ENCODE assay signal across 18 cellular contexts in the genomic region with DNA sequence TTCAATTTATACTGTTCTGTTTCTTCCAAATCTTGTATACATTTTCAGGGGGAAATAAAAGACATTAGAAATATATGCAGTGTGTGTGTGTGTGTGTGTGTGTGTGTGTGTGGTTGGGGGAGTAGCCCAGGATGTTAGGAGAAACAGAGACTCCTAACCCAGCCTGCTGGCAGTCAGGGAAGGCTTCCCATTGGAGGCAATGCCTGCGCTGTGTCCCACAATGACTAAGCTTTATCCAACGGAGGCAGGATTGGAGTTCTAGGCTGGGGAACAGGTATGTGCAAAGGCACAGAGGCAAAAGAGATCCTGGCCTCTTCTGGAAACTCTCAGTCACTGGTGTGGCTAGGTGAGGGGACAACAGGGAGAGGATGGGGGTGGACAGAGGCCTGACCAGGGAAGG. TPM values are rescaled to one million over a fixed set of nuclear protein-coding genes. Genes with fewer than 3 reads are reported as not detected.
DNase-seq lines count a peak whose midpoint lies in the region; ATAC-seq and TF ChIP-seq lines count a peak whose summit lies in the region.
"Had no signal": no experiment of that assay in that cellular context is flagged by ENCODE, and none has a peak within 500 bp of the region (broad histone marks: within the 10 kb centered on the region; RNA-seq: fewer than 3 reads in every experiment).

No MANE protein-coding gene starts in this region.

- peaks cover 16% of the 10 kb centered on the region for H3K27me3 Mint-ChIP-seq in activated T-cell treated with anti-CD3 and anti-CD28 coated beads, Interleukin-2, amount 50 U/mL, for 72 hours (ENCODE audit: low read depth)
- H3K27me3 Mint-ChIP-seq in endothelial cell (ENCODE audit: unreplicated experiment) (peaks cover 16% of the 10 kb centered on the region), neural progenitor cell (ENCODE audit: insufficient read depth, low read depth) (peaks cover 14% of the 10 kb centered on the region)

- H3K9me3 ChIP-seq in neural progenitor cell (ENCODE audit: low read depth), result no peaks in the 10 kb centered on the region
- H3K9me3 ChIP-seq: SJSA1 had no signal

- peak overlapping the region; percentile 58 for H3K27ac Mint-ChIP-seq in activated T-cell treated with anti-CD3 and anti-CD28 coated beads, Interleukin-2, amount 50 U/mL, for 72 hours
- H3K27ac Mint-ChIP-seq in endothelial cell (ENCODE audit: unreplicated experiment), result peak overlapping the region; percentile 2
- H3K27ac Mint-ChIP-seq in neural progenitor cell, result peak overlapping the region; percentile 9
- H3K27ac Mint-ChIP-seq: HFFc6 had no signal

- no peaks in the 10 kb centered on the region for H3K79me2 ChIP-seq in neural progenitor cell (ENCODE audit: low read depth)

- H3K4me2 ChIP-seq in neural progenitor cell, result no peak overlapping the region

- TF ChIP-seq CTCF in endothelial cell (IDR thresholded peaks at IDR 0.05; ENCODE audit: unreplicated experiment) (no peak), neural progenitor cell (IDR thresholded peaks at IDR 0.05) (no peak)

- H3K27me3 ChIP-seq in neural progenitor cell, result peaks cover 11% of the 10 kb centered on the region
- H3K27me3 ChIP-seq: SJSA1 had no signal

- H2AFZ ChIP-seq in neural progenitor cell (replicated peaks), result no peak overlapping the region

- no peaks in the 10 kb centered on the region for H3K4me1 Mint-ChIP-seq in activated T-cell treated with anti-CD3 and anti-CD28 coated beads, Interleukin-2, amount 50 U/mL, for 72 hours (ENCODE audit: low read depth)
- H3K4me1 Mint-ChIP-seq in endothelial cell (ENCODE audit: unreplicated experiment), result peaks cover 8% of the 10 kb centered on the region
- peaks cover 51% of the 10 kb centered on the region for H3K4me1 Mint-ChIP-seq in neural progenitor cell
- H3K4me1 Mint-ChIP-seq: CD4-positive, alpha-beta memory T cell had no signal

- no peak overlapping the region for H3K27ac ChIP-seq in neural progenitor cell
- H3K27ac ChIP-seq: RWPE1, SJSA1 had no signal

- H4K20me1 ChIP-seq in neural progenitor cell (ENCODE audit: low read depth), result no peaks in the 10 kb centered on the region

- no peak for ATAC-seq in activated T-cell treated with anti-CD3 and anti-CD28 coated beads, Interleukin-2, amount 50 U/mL, for 72 hours (replicated peaks in 1 of 2)
- ATAC-seq in GM19328 (IDR thresholded peaks at IDR 0.05; ENCODE audit: unreplicated experiment), result no peak
- ATAC-seq: PC-3 had no signal

- no peaks in the 10 kb centered on the region for H3K36me3 Mint-ChIP-seq in activated T-cell treated with anti-CD3 and anti-CD28 coated beads, Interleukin-2, amount 50 U/mL, for 72 hours (ENCODE audit: insufficient read depth in 2 of 2)
- H3K36me3 Mint-ChIP-seq in endothelial cell (ENCODE audit: low read depth, unreplicated experiment) (no peaks in the 10 kb centered on the region), neural progenitor cell (no peaks in the 10 kb centered on the region)
- H3K36me3 Mint-ChIP-seq: CD4-positive, alpha-beta memory T cell had no signal

- peaks cover 29% of the 10 kb centered on the region for H3K4me1 ChIP-seq in neural progenitor cell

- no peak overlapping the region for H3K4me3 ChIP-seq in neural progenitor cell
- H3K4me3 ChIP-seq: SJSA1 had no signal

- peaks cover 18% of the 10 kb centered on the region for H3F3A ChIP-seq in neural progenitor cell (ENCODE audit: low read depth)

- no peaks in the 10 kb centered on the region for H3K36me3 ChIP-seq in neural progenitor cell
- H3K36me3 ChIP-seq: SJSA1 had no signal

- no peak overlapping the region for H3K4me3 Mint-ChIP-seq in activated T-cell treated with anti-CD3 and anti-CD28 coated beads, Interleukin-2, amount 50 U/mL, for 72 hours
- H3K4me3 Mint-ChIP-seq in endothelial cell (ENCODE audit: unreplicated experiment), result no peak overlapping the region
- H3K4me3 Mint-ChIP-seq in neural progenitor cell, result peak overlapping the region; percentile 9
- H3K4me3 Mint-ChIP-seq: HFFc6 had no signal

- no peak for DNase-seq in activated T-cell treated with anti-CD3 and anti-CD28 coated beads, Interleukin-2, amount 50 U/mL, for 72 hours
- no peak for DNase-seq in activated T-cell treated with anti-CD3 and anti-CD28 coated beads, Interleukin-2, amount 50 U/mL, for 1 hour
- DNase-seq in NCI-H460 (ENCODE audit: extremely low read depth, low read depth) (peak; percentile 49), endothelial cell (ENCODE audit: low spot score) (no peak), neural progenitor cell (ENCODE audit: low spot score) (no peak), HCEC 1CT (no peak), DMS153 (lab: John Stamatoyannopoulos, UW) (no peak)
- DNase-seq: 8988T; CD4-positive, alpha-beta memory T cell; DMS79 treated with DMSO at 0.1 percent for 48 hours; HFFc6; NCI-H187; NCI-H345; NCI-H69; PC-3 had no signal

- no peaks in the 10 kb centered on the region for H3K9me3 Mint-ChIP-seq in activated T-cell treated with anti-CD3 and anti-CD28 coated beads, Interleukin-2, amount 50 U/mL, for 72 hours
- no peaks in the 10 kb centered on the region for H3K9me3 Mint-ChIP-seq in endothelial cell (ENCODE audit: unreplicated experiment)
- no peaks in the 10 kb centered on the region for H3K9me3 Mint-ChIP-seq in neural progenitor cell
- H3K9me3 Mint-ChIP-seq: HFFc6 had no signal

- no peak overlapping the region for H3K9ac ChIP-seq in neural progenitor cell

RNA-seq across cellular contexts. Expression of a gene that starts 16.5 kb away (rescaled TPM):
- 1 to 10 TPM; 1.0 to 2.3 TPM for total RNA-seq in activated T-cell treated with anti-CD3 and anti-CD28 coated beads, Interleukin-2, amount 50 U/mL, for 72 hours
- 2.3 and 2.5 TPM in 2 replicates for total RNA-seq in NCI-H460 (2014; rRNA removed; shearing (Covaris generic))
- polyA plus RNA-seq in NCI-H460 (2014; cell fraction: nucleus; rRNA removed), result 23.7 and 24.0 TPM in 2 replicates
- total RNA-seq in endothelial cell (ENCODE audit: unreplicated experiment) (0.44 TPM), neural progenitor cell (ENCODE audit: low replicate concordance) (7.1 and 21.2 TPM in 2 replicates)

RNA-seq across cellular contexts. Expression of a gene that starts 35.2 kb away (rescaled TPM):
- total RNA-seq in activated T-cell treated with anti-CD3 and anti-CD28 coated beads, Interleukin-2, amount 50 U/mL, for 72 hours, result 1 to 10 TPM in 1 of 2 donors, under 1 TPM in 1; 0.74 to 1.0 TPM
- total RNA-seq in NCI-H460 (2014; rRNA removed; shearing (Covaris generic)), result 0.57 and 0.81 TPM in 2 replicates
- polyA plus RNA-seq in NCI-H460 (2014; cell fraction: nucleus; rRNA removed), result 0.31 and 0.32 TPM in 2 replicates
- total RNA-seq in endothelial cell (ENCODE audit: unreplicated experiment) (1.5 TPM), neural progenitor cell (ENCODE audit: low replicate concordance) (1.4 and 3.1 TPM in 2 replicates)
- polyA plus RNA-seq: CD4-positive, alpha-beta memory T cell had no signal

Comparison
In these comparisons a context has a peak if more than half of its experiments do, and no peak if none do; other contexts are left out.
1. H3K27ac Mint-ChIP-seq: peak in every context shown above with its lines; median percentile 58 in activated T-cell treated with anti-CD3 and anti-CD28 coated beads, Interleukin-2, amount 50 U/mL, for 72 hours; 9 in neural progenitor cell; 2 in endothelial cell.